In the genomic region with DNA sequence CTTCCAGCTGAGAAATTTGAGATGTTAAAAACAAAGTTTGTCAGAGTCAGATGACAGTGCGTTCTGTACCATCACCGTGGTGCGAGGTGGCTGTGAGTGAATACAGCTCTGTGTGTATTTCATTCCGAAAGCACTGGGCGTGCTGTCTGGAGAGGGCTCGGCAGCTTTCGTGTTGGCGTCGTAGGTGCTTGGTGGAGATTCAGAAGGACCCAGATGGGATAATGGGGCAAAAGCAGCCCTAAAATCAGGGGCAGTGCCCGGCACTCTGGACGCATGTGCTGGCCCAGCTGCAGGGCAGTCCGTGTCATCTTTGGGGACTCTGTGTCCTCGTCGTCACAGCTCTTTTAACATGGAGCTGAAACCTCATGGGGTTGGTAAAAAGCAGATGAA, we compare ENCODE assay signal across 10 cellular contexts.
DNase-seq lines count a peak whose midpoint lies in the region; ATAC-seq, FAIRE-seq and TF ChIP-seq lines count a peak whose summit lies in the region.
"Had no signal": no experiment of that assay in that cellular context is flagged by ENCODE, and none has a peak within 500 bp of the region (broad histone marks: within the 10 kb centered on the region; RNA-seq: fewer than 3 reads in every experiment).

No MANE protein-coding gene starts in this region.

- H3K79me2 ChIP-seq in PC-9 (ENCODE audit: low read depth) = no peaks in the 10 kb centered on the region

- H3K9me3 ChIP-seq in PC-9 (ENCODE audit: insufficient read depth, low read depth) = no peaks in the 10 kb centered on the region

- intact Hi-C loops in PC-9 (cut with micrococcal nuclease; ENCODE audit: unreplicated experiment) = no loop called here

- no peaks in the 10 kb centered on the region for H3K36me3 ChIP-seq in PC-9 (ENCODE audit: low read depth)

- no peaks in the 10 kb centered on the region for H3K27me3 ChIP-seq in PC-9 (ENCODE audit: insufficient read depth, low read depth)

- H2AFZ ChIP-seq in PC-9 = no peak overlapping the region

- H3K4me3 ChIP-seq in skin epidermis = no peak overlapping the region
- no peak overlapping the region for H3K4me3 ChIP-seq in PC-9

- POLR2A ChIA-PET in PC-9 (lab: Charles Lee; ENCODE audit: unreplicated experiment) = no interaction called here

- no TSS peak for BruUV-seq in PC-9 (replicated peaks; lab: Mats Ljungman, UMichigan)

- peaks cover 15% of the 10 kb centered on the region for H3K36me3 Mint-ChIP-seq in activated T-helper 17 cell treated with anti-CD3 and anti-CD28 coated beads, Interleukin-2, amount 50 U/mL, for 72 hours (ENCODE audit: low read depth)

- H3K27ac ChIP-seq in skin epidermis (peak overlapping the region in 15 of 21 experiments; percentile 15 to 78 (median 50)), PC-9 (no peak overlapping the region)

- FAIRE-seq in GM19239 (lab: Jason Lieb, UNC) = no peak

- no peaks in the 10 kb centered on the region for H3K27me3 Mint-ChIP-seq in activated T-helper 17 cell treated with anti-CD3 and anti-CD28 coated beads, Interleukin-2, amount 50 U/mL, for 72 hours

- H3F3A ChIP-seq in PC-9 (ENCODE audit: insufficient read depth, low read depth) = no peaks in the 10 kb centered on the region

- CTCF ChIA-PET in PC-9 (lab: Charles Lee) = no interaction called here

- DNase-seq in NCI-H510A treated with DMSO at 0.1 percent for 48 hours (lab: John Stamatoyannopoulos, UW) (peak; percentile 55), NCI-H510A (lab: John Stamatoyannopoulos, UW) (no peak), left kidney (ENCODE audit: low read depth, low spot score) (peak; percentile 72), GM19239 (ENCODE audit: insufficient read length, low spot score) (no peak), PC-9 (no peak), cortex of kidney (lab: John Stamatoyannopoulos, UW) (no peak)
- DNase-seq: 8988T, NCI-H1436 treated with DMSO at 0.1 percent for 48 hours had no signal

- H3K27ac Mint-ChIP-seq in activated T-helper 17 cell treated with anti-CD3 and anti-CD28 coated beads, Interleukin-2, amount 50 U/mL, for 72 hours = peak overlapping the region; percentile 65

- no peak for TF ChIP-seq CTCF in PC-9 (conservative IDR thresholded peaks at IDR 0.05)

- H3K4me1 Mint-ChIP-seq in activated T-helper 17 cell treated with anti-CD3 and anti-CD28 coated beads, Interleukin-2, amount 50 U/mL, for 72 hours = peaks cover 9% of the 10 kb centered on the region

- H3K9me2 ChIP-seq in PC-9 (ENCODE audit: insufficient read depth) = no peaks in the 10 kb centered on the region

- no peak overlapping the region for H3K4me2 ChIP-seq in PC-9

- no peak overlapping the region for H3K4me3 Mint-ChIP-seq in activated T-helper 17 cell treated with anti-CD3 and anti-CD28 coated beads, Interleukin-2, amount 50 U/mL, for 72 hours

- ATAC-seq in activated T-helper 17 cell treated with anti-CD3 and anti-CD28 coated beads, Interleukin-2, amount 50 U/mL, for 72 hours (replicated peaks) = no peak

- no peaks in the 10 kb centered on the region for H4K20me1 ChIP-seq in PC-9 (ENCODE audit: insufficient read depth)

- no peaks in the 10 kb centered on the region for H3K4me1 ChIP-seq in PC-9 (replicated peaks; ENCODE audit: insufficient read depth)

- no peaks in the 10 kb centered on the region for H3K9me3 Mint-ChIP-seq in activated T-helper 17 cell treated with anti-CD3 and anti-CD28 coated beads, Interleukin-2, amount 50 U/mL, for 72 hours

Comparison
In these comparisons a context has a peak if more than half of its experiments do, and no peak if none do; other contexts are left out.
1. DNase-seq: peak in NCI-H510A treated with DMSO at 0.1 percent for 48 hours (single experiment) and left kidney (single experiment); none in NCI-H510A (single experiment), GM19239 (single experiment), PC-9 (0 of 2) and cortex of kidney (single experiment).